ENCODE assay signal across 8 cellular contexts in the genomic region with DNA sequence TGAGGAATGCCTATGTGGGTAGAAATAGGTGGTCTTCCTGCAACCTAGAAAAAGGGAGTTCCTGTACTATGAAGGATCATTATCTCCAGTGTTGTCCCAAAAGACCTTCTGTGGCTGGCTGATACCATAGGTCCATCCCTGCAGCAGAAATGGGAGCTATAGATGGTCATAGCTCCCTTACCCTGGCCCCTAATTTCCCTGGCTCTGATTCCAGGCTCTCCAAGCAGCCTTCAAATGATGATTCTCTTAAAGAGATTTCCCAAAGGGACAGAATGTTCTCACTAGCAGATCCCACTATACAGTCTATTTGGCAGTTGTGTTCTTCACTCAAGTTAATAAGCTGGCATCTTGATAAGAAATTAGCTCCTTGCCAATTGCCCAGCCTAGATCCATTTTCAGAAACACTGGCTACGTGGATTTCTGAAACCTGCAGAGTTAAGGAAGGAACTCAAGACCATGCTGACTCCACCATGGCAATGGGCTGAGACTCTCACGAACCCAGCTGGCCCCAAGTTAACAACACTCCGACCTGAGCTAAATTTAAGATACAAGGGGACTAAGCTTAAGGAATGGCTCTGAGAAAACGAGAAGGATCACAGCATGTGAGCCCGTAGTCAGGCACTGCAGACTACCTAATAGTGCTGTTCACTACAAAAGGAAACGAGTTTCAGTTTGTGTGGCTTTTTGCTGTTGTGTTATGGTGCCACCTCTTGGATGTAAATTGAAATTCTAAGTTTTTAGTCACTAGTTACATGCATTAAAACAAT. TPM values are rescaled to one million over a fixed set of nuclear protein-coding genes. Genes with fewer than 3 reads are reported as not detected.
DNase-seq lines count a peak whose midpoint lies in the region; ATAC-seq and TF ChIP-seq lines count a peak whose summit lies in the region.
"Had no signal": no experiment of that assay in that cellular context is flagged by ENCODE, and none has a peak within 500 bp of the region (broad histone marks: within the 10 kb centered on the region; RNA-seq: fewer than 3 reads in every experiment).

No MANE protein-coding gene starts in this region.

- no peaks in the 10 kb centered on the region for H3K9me3 ChIP-seq in SK-N-MC (ENCODE audit: low read depth, low read length)
- H3K9me3 ChIP-seq in stomach smooth muscle (ENCODE audit: control insufficient read depth in 2 of 2, low read length in 2 of 2): no peaks in the 10 kb centered on the region

- H3K36me3 ChIP-seq in SK-N-MC (ENCODE audit: insufficient read depth, low read length) (no peaks in the 10 kb centered on the region), stomach smooth muscle (ENCODE audit: control insufficient read depth in 2 of 2, insufficient read depth in 2 of 2, low read length in 2 of 2) (no peaks in the 10 kb centered on the region)

- H3K4me3 ChIP-seq in SK-N-MC: peak overlapping the region; percentile 60
- peak overlapping the region; percentile 31 to 48 for H3K4me3 ChIP-seq in cardiac fibroblast (replicated peaks in 1 of 2; ENCODE audit: low read depth in 2 of 2, low read length in 2 of 2)
- H3K4me3 ChIP-seq in stomach smooth muscle (ENCODE audit: low read length in 2 of 2): peak overlapping the region; percentile 12 to 72

- H3K27me3 ChIP-seq in stomach smooth muscle (ENCODE audit: control insufficient read depth in 1 of 2, insufficient read depth in 2 of 2, low read length in 2 of 2): no peaks in the 10 kb centered on the region

- peaks cover 8% of the 10 kb centered on the region for H3K4me1 ChIP-seq in stomach smooth muscle (ENCODE audit: control insufficient read depth, insufficient read depth, low read length)

- peak; percentile 49 for TF ChIP-seq CTCF in cardiac fibroblast (IDR thresholded peaks at IDR 0.05; ENCODE audit: low read depth, low read length)

- H3K27ac ChIP-seq in SK-N-MC (no peak overlapping the region), stomach smooth muscle (ENCODE audit: low read length) (peak overlapping the region; percentile 70)
- H3K27ac ChIP-seq: epithelial cell of prostate had no signal

- H3K9ac ChIP-seq in SK-N-MC (ENCODE audit: insufficient read length): peak overlapping the region; percentile 8
- H3K9ac ChIP-seq in stomach smooth muscle (ENCODE audit: low read length in 2 of 2): peak overlapping the region; percentile 36 to 76

- ATAC-seq in GM19468 (IDR thresholded peaks at IDR 0.05; ENCODE audit: extremely low read depth, unreplicated experiment): peak; percentile 64
- ATAC-seq in left colon: peak; percentile 77

- peak; percentile 51 for DNase-seq in Daoy (ENCODE audit: low read depth)
- DNase-seq in KG1 (lab: John Stamatoyannopoulos, UW): peak; percentile 37
- DNase-seq in SK-N-MC (ENCODE audit: low read depth, low spot score): peak; percentile 37
- peak; percentile 76 to 77 for DNase-seq in cardiac fibroblast (ENCODE audit: low read depth in 2 of 2)
- DNase-seq in left colon: no peak

- intact Hi-C loops in left colon (cut with DNase I, micrococcal nuclease): loop anchor here in 1 of 2 donors (10.0 kb wide), 1 partner anchor 205 kb away; a partner anchor contains a TSS

RNA-seq across cellular contexts. Expression of a gene that starts 11.4 kb away (rescaled TPM):
- total RNA-seq in Daoy (2014; rRNA removed; shearing (Covaris generic)): 14.6 and 22.2 TPM in 2 replicates
- 10 to 100 TPM; 22.4 to 22.7 TPM for total RNA-seq in left colon

RNA-seq across cellular contexts. Expression of a gene that starts 14.1 kb away (rescaled TPM):
- total RNA-seq in Daoy (2014; rRNA removed; shearing (Covaris generic)): 63.6 and 77.4 TPM in 2 replicates
- 10 to 100 TPM; 21.9 to 22.5 TPM for total RNA-seq in left colon

RNA-seq across cellular contexts. Expression of a gene that starts 47.6 kb away (rescaled TPM):
- 7.9 and 11.1 TPM in 2 replicates for total RNA-seq in Daoy (2014; rRNA removed; shearing (Covaris generic))
- 1 to 10 TPM; 2.0 to 2.1 TPM for total RNA-seq in left colon

Comparison
In these comparisons a context has a peak if more than half of its experiments do, and no peak if none do; other contexts are left out.
1. DNase-seq: peak in Daoy (single experiment), KG1 (single experiment), SK-N-MC (single experiment) and cardiac fibroblast (2 of 2); none in left colon (0 of 2).
2. Peak in every context shown above with its lines, with median percentiles within 50 percentile points of each other: H3K4me3 ChIP-seq.